Comparison of ENCODE assay signal across 8 cellular contexts in genomic region chr2:9753276-9753600, GRCh38.
DNase-seq lines count a peak whose midpoint lies in the region; ATAC-seq and TF ChIP-seq lines count a peak whose summit lies in the region.

No MANE protein-coding gene starts in this region.

- H3K4me1 ChIP-seq in OCI-LY7 (ENCODE audit: insufficient read depth, low read length, poor library complexity, severe bottlenecking) (no peaks in the 10 kb centered on the region), right cardiac atrium (ENCODE audit: control insufficient read depth, insufficient read depth, low read length) (peaks cover 4% of the 10 kb centered on the region)

- H2AFZ ChIP-seq in OCI-LY7 (ENCODE audit: low read length), result no peak overlapping the region

- peak overlapping the region; percentile 43 for H3K27ac Mint-ChIP-seq in activated naive CD8-positive, alpha-beta T cell treated with anti-CD3 and anti-CD28 coated beads for 36 hours

- no TSS peak for BruUV-seq in OCI-LY7 (replicated peaks; lab: Mats Ljungman, UMichigan)

- 14% methylated on average over 9 of the region's 9 CpGs for WGBS in right cardiac atrium

- H3K4me1 Mint-ChIP-seq in activated naive CD8-positive, alpha-beta T cell treated with anti-CD3 and anti-CD28 coated beads for 36 hours, result peaks cover 38% of the 10 kb centered on the region

- H3K4me3 Mint-ChIP-seq in activated naive CD8-positive, alpha-beta T cell treated with anti-CD3 and anti-CD28 coated beads for 36 hours, result peak overlapping the region; percentile 53

- intact Hi-C loops in OCI-LY7 (cut with micrococcal nuclease; ENCODE audit: unreplicated experiment) (no loop called here), right cardiac atrium (cut with DNase I) (no loop called here)

- H3K79me2 ChIP-seq in OCI-LY7 (ENCODE audit: insufficient read depth, low read depth, low read length), result no peaks in the 10 kb centered on the region

- no peaks in the 10 kb centered on the region for H3K27me3 ChIP-seq in right cardiac atrium (ENCODE audit: control insufficient read depth, insufficient read depth)

- peak; percentile 68 for ATAC-seq in GM18508 (IDR thresholded peaks at IDR 0.05; ENCODE audit: insufficient read depth, unreplicated experiment)
- ATAC-seq in HG02642 (IDR thresholded peaks at IDR 0.05; ENCODE audit: poor library complexity, unreplicated experiment), result peak; percentile 71
- peak; percentile 64 to 86 for ATAC-seq in right cardiac atrium

- peaks cover 55% of the 10 kb centered on the region for H3K27me3 Mint-ChIP-seq in activated naive CD8-positive, alpha-beta T cell treated with anti-CD3 and anti-CD28 coated beads for 36 hours

- no peak overlapping the region for H3K4me3 ChIP-seq in OCI-LY7 (ENCODE audit: low read depth, low read length, poor library complexity, severe bottlenecking)
- no peak overlapping the region for H3K4me3 ChIP-seq in right cardiac atrium (ENCODE audit: low read length)

- no peaks in the 10 kb centered on the region for H3K9me3 Mint-ChIP-seq in activated naive CD8-positive, alpha-beta T cell treated with anti-CD3 and anti-CD28 coated beads for 36 hours

- POLR2A ChIA-PET in OCI-LY7 (lab: Charles Lee), result interaction anchor here (0.9 kb wide), 1 partner anchor 19 kb away, joined by 3 read pairs; no protein-coding TSS in a partner anchor

- TF ChIP-seq CTCF in OCI-LY7 (conservative IDR thresholded peaks at IDR 0.05; ENCODE audit: low read length), result no peak

- no peaks in the 10 kb centered on the region for H3K36me3 Mint-ChIP-seq in activated naive CD8-positive, alpha-beta T cell treated with anti-CD3 and anti-CD28 coated beads for 36 hours

- H3K9me2 ChIP-seq in OCI-LY7 (ENCODE audit: insufficient read depth, low read length), result no peaks in the 10 kb centered on the region

- H3K9me3 ChIP-seq in OCI-LY7 (ENCODE audit: low read length) (no peaks in the 10 kb centered on the region), right cardiac atrium (ENCODE audit: control insufficient read depth, low read length) (no peaks in the 10 kb centered on the region)

- CTCF ChIA-PET in OCI-LY7 (lab: Charles Lee; ENCODE audit: unreplicated experiment), result no interaction called here

- H3K27ac ChIP-seq in OCI-LY7 (ENCODE audit: low read depth, low read length, poor library complexity, severe bottlenecking) (no peak overlapping the region), right cardiac atrium (ENCODE audit: low read length) (no peak overlapping the region)

- no peaks in the 10 kb centered on the region for H3K36me3 ChIP-seq in OCI-LY7 (ENCODE audit: insufficient read depth, low read length)

- DNase-seq in OCI-LY7 (ENCODE audit: low spot score) (peak; percentile 8), right cardiac atrium (peak; percentile 81 to 89 (median 86)), superior temporal gyrus (ENCODE audit: extremely low spot score) (no peak), NCI-H526 (lab: John Stamatoyannopoulos, UW) (no peak)
- DNase-seq in activated naive CD8-positive, alpha-beta T cell treated with anti-CD3 and anti-CD28 coated beads for 36 hours, result peak; percentile 30
- peak; percentile 68 to 76 for DNase-seq in stimulated activated CD4-positive, alpha-beta T cell treated with anti-CD3 and anti-CD28 coated beads, Interleukin-15, amount 100 ng/mL, for 48 hours (ENCODE audit: low read depth in 2 of 2)

- H3K4me2 ChIP-seq in OCI-LY7 (ENCODE audit: low read length), result 0 out of 2 replicates have a peak overlapping the region, but pooled peaks have one; percentile 2

- no peaks in the 10 kb centered on the region for H4K20me1 ChIP-seq in OCI-LY7 (ENCODE audit: insufficient read depth, low read length)

Comparison
In these comparisons a context has a peak if more than half of its experiments do, and no peak if none do; other contexts are left out.
1. DNase-seq: peak in OCI-LY7 (single experiment), activated naive CD8-positive, alpha-beta T cell treated with anti-CD3 and anti-CD28 coated beads for 36 hours (single experiment), right cardiac atrium (3 of 3) and stimulated activated CD4-positive, alpha-beta T cell treated with anti-CD3 and anti-CD28 coated beads, Interleukin-15, amount 100 ng/mL, for 48 hours (2 of 2); none in superior temporal gyrus (single experiment) and NCI-H526 (0 of 2).
2. Peak in every context shown above with its lines, with median percentiles within 50 percentile points of each other: ATAC-seq.